ENCODE assay signal across 1 cellular context in the genomic region with DNA sequence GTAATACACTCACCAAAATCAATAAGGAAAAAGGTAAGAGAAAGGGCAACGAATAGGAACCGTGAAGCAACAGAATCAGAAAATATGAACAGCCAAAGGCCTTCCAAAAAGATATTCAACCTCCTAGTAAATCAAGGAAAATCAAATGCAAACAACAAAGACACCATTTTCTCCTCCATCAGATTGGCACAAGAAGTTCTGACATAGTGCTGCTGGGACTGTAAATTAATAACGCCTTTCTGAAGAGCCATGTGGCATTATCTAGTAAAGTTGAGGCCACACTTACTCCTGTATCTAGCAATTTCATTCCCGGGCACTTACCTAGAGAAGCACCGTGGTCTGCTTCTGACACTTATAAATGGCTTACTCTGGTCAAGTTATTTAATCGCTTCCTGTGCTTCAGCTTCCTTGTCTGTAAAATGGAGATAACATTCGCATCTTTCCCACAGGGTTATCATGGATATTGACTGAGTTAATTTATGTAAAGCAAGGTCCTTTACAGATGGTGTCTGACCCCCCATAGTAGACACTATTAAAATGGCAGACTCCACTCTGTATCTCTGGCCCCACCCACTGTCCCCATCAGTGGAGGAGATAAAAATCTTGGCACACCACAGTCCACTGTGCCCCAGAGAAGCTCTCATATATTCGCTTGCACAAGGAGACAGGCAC.
TF ChIP-seq lines count a peak whose summit lies in the region.

No MANE protein-coding gene starts in this region.

TF ChIP-seq in GM12878, 131 proteins besides CTCF, POLR2A, EP300 and RAD21:
- TF ChIP-seq TARDBP (IDR thresholded peaks at IDR 0.05; ENCODE audit: borderline replicate concordance) (no peak), ZNF274 (IDR thresholded peaks at IDR 0.05; ENCODE audit: insufficient read depth, insufficient read length) (no peak), DPF2 (IDR thresholded peaks at IDR 0.05) (no peak), JUND (IDR thresholded peaks at IDR 0.05; ENCODE audit: low read depth, low read length) (no peak)
TF ChIP-seq in GM12878: peak in this region for 0.
